4 cellular contexts compared by ENCODE assay signal in genomic region chr17:43689814-43690213, GRCh38.
"Had no signal": no experiment of that assay in that cellular context is flagged by ENCODE, and none has a peak within 500 bp of the region (broad histone marks: within the 10 kb centered on the region; RNA-seq: fewer than 3 reads in every experiment).

No MANE protein-coding gene starts in this region.

- H3K9me3 Mint-ChIP-seq: GM23338, H9 had no signal

- DNase-seq: HCEC 1CT, IMR-90 had no signal

- H3K27ac Mint-ChIP-seq: GM23338, H9 had no signal

- H3K4me3 Mint-ChIP-seq: GM23338, H9 had no signal
